8 cellular contexts compared by ENCODE assay signal in the genomic region with DNA sequence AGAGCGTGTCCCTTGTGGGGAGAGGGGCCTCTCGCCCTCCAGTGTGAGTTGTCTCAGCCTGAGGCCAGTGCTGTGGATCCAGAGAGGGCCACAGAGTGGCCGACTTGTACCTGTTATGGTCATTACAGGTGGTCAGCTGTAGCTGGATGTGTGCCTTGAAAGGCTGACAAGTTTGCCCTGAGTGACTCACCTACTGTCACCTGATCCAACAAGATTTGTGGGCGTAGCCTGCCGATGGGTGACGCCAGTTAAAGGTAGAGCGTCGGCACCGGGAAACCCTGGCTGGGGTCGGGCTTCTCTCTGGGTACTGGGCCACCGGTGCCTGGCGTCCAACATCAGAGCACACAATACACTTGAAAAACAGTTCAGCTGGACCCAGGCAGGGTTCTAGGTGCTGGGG. TPM values are rescaled to one million over a fixed set of nuclear protein-coding genes. Genes with fewer than 3 reads are reported as not detected.
DNase-seq lines count a peak whose midpoint lies in the region; ATAC-seq and TF ChIP-seq lines count a peak whose summit lies in the region.

No MANE protein-coding gene starts in this region.

- no peak overlapping the region for H4K8ac ChIP-seq in trophoblast cell (ENCODE audit: low read depth, low read length)

- CTCF ChIA-PET in Calu3 (lab: Charles Lee) (interaction anchor here (0.9 to 1.7 kb wide), 3 partner anchors 11 to 21 kb away, joined by 3 to 4 read pairs (median 4); no protein-coding TSS in a partner anchor), MCF 10A (lab: Yijun Ruan, JAX) (interaction anchor here (1.2 to 1.4 kb wide), 4 partner anchors 12 to 169 kb away, joined by 3 to 4 read pairs (median 4); a partner anchor contains a TSS)

- no peak overlapping the region for H3K23ac ChIP-seq in trophoblast cell (ENCODE audit: low read length)

- no peaks in the 10 kb centered on the region for H3K27me3 ChIP-seq in trophoblast cell (ENCODE audit: insufficient read depth, low read length)

- H2AFZ ChIP-seq in trophoblast cell (ENCODE audit: insufficient read depth, low read length, poor library complexity): no peak overlapping the region

- peaks cover 49% of the 10 kb centered on the region for H3K4me1 Mint-ChIP-seq in Calu3 (ENCODE audit: low read depth, unreplicated experiment)
- H3K4me1 Mint-ChIP-seq in MCF 10A (ENCODE audit: insufficient read depth, unreplicated experiment): peaks cover 40% of the 10 kb centered on the region
- peaks cover 33% of the 10 kb centered on the region for H3K4me1 Mint-ChIP-seq in nephron progenitor cell
- peaks cover 2% of the 10 kb centered on the region for H3K4me1 Mint-ChIP-seq in glutamatergic neuron (ENCODE audit: low read depth, unreplicated experiment)

- peak overlapping the region; percentile 31 for H3K9ac ChIP-seq in trophoblast cell (ENCODE audit: low read length)

- peaks cover 27 to 28% of the 10 kb centered on the region in 2 experiments for H3K4me1 ChIP-seq in trophoblast cell (ENCODE audit: control insufficient read depth in 1 of 2, insufficient read depth in 2 of 2, low read length in 2 of 2)

- H3K14ac ChIP-seq in trophoblast cell (ENCODE audit: low read length): no peak overlapping the region

- no TSS peak for BruUV-seq in Calu3 (replicated peaks; lab: Mats Ljungman, UMichigan)
- BruUV-seq in MCF 10A (replicated peaks; lab: Mats Ljungman, UMichigan): no TSS peak

- H2AK5ac ChIP-seq in trophoblast cell (ENCODE audit: low read length): no peak overlapping the region

- POLR2A ChIA-PET in MCF 10A (lab: Yijun Ruan, JAX): interaction anchor here (1.0 to 2.8 kb wide), 4 partner anchors 9 to 21 kb away, joined by 3 to 14 read pairs (median 5); a partner anchor contains a TSS

- no peak overlapping the region for H2BK12ac ChIP-seq in trophoblast cell (ENCODE audit: low read length)

- H2BK120ac ChIP-seq in trophoblast cell (ENCODE audit: insufficient read depth, low read length, poor library complexity): no peak overlapping the region

- H3K9me3 Mint-ChIP-seq in Calu3 (ENCODE audit: low read depth, unreplicated experiment) (no peaks in the 10 kb centered on the region), MCF 10A (ENCODE audit: unreplicated experiment) (no peaks in the 10 kb centered on the region), nephron progenitor cell (no peaks in the 10 kb centered on the region), glutamatergic neuron (ENCODE audit: unreplicated experiment) (no peaks in the 10 kb centered on the region)

- ATAC-seq in HG02852 (IDR thresholded peaks at IDR 0.05; ENCODE audit: unreplicated experiment): no peak

- H3K4me3 Mint-ChIP-seq in Calu3 (ENCODE audit: low read depth, unreplicated experiment) (peak overlapping the region; percentile 76), MCF 10A (ENCODE audit: unreplicated experiment) (peak overlapping the region; percentile 58), nephron progenitor cell (no peak overlapping the region), glutamatergic neuron (ENCODE audit: unreplicated experiment) (no peak overlapping the region)

- H3K27ac Mint-ChIP-seq in Calu3 (ENCODE audit: unreplicated experiment) (peak overlapping the region; percentile 93), MCF 10A (ENCODE audit: low read depth, unreplicated experiment) (peak overlapping the region; percentile 96), nephron progenitor cell (no peak overlapping the region), glutamatergic neuron (ENCODE audit: unreplicated experiment) (no peak overlapping the region)

- no peaks in the 10 kb centered on the region for H3K27me3 Mint-ChIP-seq in Calu3 (ENCODE audit: unreplicated experiment)
- no peaks in the 10 kb centered on the region for H3K27me3 Mint-ChIP-seq in MCF 10A (ENCODE audit: insufficient read depth, unreplicated experiment)
- H3K27me3 Mint-ChIP-seq in nephron progenitor cell (ENCODE audit: low read depth, poor library complexity): peaks cover 12% of the 10 kb centered on the region
- H3K27me3 Mint-ChIP-seq in glutamatergic neuron (ENCODE audit: unreplicated experiment): peaks cover 9% of the 10 kb centered on the region

- DNase-seq in Calu3: peak; percentile 84
- DNase-seq in T-helper 22 cell (ENCODE audit: low read depth): peak; percentile 84
- peak; percentile 89 for DNase-seq in MCF 10A (ENCODE audit: unreplicated experiment)
- peak; percentile 70 to 74 for DNase-seq in trophoblast cell
- DNase-seq in nephron progenitor cell: no peak
- DNase-seq in MV-4-11 (lab: John Stamatoyannopoulos, UW): no peak
- no peak for DNase-seq in glutamatergic neuron

- no peak overlapping the region for H3K4ac ChIP-seq in trophoblast cell (ENCODE audit: low read depth, low read length)

- peaks cover 56% of the 10 kb centered on the region for H3K36me3 Mint-ChIP-seq in Calu3 (ENCODE audit: insufficient read depth, unreplicated experiment)
- H3K36me3 Mint-ChIP-seq in MCF 10A (ENCODE audit: insufficient read depth, unreplicated experiment): peaks cover 46% of the 10 kb centered on the region
- peaks cover 37% of the 10 kb centered on the region for H3K36me3 Mint-ChIP-seq in nephron progenitor cell (ENCODE audit: low read depth)
- H3K36me3 Mint-ChIP-seq in glutamatergic neuron (ENCODE audit: unreplicated experiment): no peaks in the 10 kb centered on the region

- H3K79me1 ChIP-seq in trophoblast cell (ENCODE audit: low read length): peaks cover 10% of the 10 kb centered on the region

- no peaks in the 10 kb centered on the region for H3K79me2 ChIP-seq in trophoblast cell (ENCODE audit: control insufficient read depth, insufficient read depth, low read length, poor library complexity)

- no peak overlapping the region for H4K12ac ChIP-seq in trophoblast cell (ENCODE audit: low read depth, low read length)

- no peak overlapping the region for H3K18ac ChIP-seq in trophoblast cell (ENCODE audit: low read length)

- peaks cover 19 to 20% of the 10 kb centered on the region in 2 experiments for H3K36me3 ChIP-seq in trophoblast cell (ENCODE audit: control insufficient read depth in 1 of 2, insufficient read depth in 2 of 2, low read length in 2 of 2)

- peak overlapping the region; percentile 6 for H2BK5ac ChIP-seq in trophoblast cell (ENCODE audit: low read depth, low read length, poor library complexity)

- WGBS in trophoblast cell (ENCODE audit: extremely low coverage, insufficient coverage, insufficient read length): no CpG with 5 or more reads among the region's 12 CpGs

- H3K27ac ChIP-seq in trophoblast cell (ENCODE audit: low read depth, low read length): no peak overlapping the region

- H3K9me3 ChIP-seq in trophoblast cell (ENCODE audit: insufficient read depth, low read depth, low read length): no peaks in the 10 kb centered on the region

- TF ChIP-seq CTCF in Calu3 (IDR thresholded peaks at IDR 0.05; ENCODE audit: unreplicated experiment): no peak
- TF ChIP-seq CTCF in MCF 10A (IDR thresholded peaks at IDR 0.05; ENCODE audit: unreplicated experiment): no peak
- TF ChIP-seq CTCF in nephron progenitor cell (IDR thresholded peaks at IDR 0.05): no peak
- no peak for TF ChIP-seq CTCF in glutamatergic neuron (IDR thresholded peaks at IDR 0.05; ENCODE audit: partially characterized antibody, unreplicated experiment)

- no peak overlapping the region for H3K4me3 ChIP-seq in trophoblast cell (ENCODE audit: low read depth, low read length)

- no peak overlapping the region for H4K91ac ChIP-seq in trophoblast cell (ENCODE audit: low read depth, low read length)

- intact Hi-C loops in Calu3 (cut with micrococcal nuclease; ENCODE audit: unreplicated experiment) (no loop called here), MCF 10A (cut with micrococcal nuclease) (no loop called here)

- H3K4me2 ChIP-seq in trophoblast cell (ENCODE audit: low read length): no peak overlapping the region

RNA-seq across cellular contexts. Expression of a gene that starts 2.8 kb away (rescaled TPM):
- 75.6 and 155 TPM in 2 replicates for total RNA-seq in Calu3 (2022)
- total RNA-seq in MCF 10A (2022): 9.7 and 20.0 TPM in 2 replicates
- polyA plus RNA-seq in trophoblast cell (2013): 5.7 and 6.2 TPM in 2 replicates
- total RNA-seq in glutamatergic neuron (ENCODE audit: unreplicated experiment): 1.1 TPM

RNA-seq across cellular contexts. Expression of a gene that starts 14.9 kb away (rescaled TPM):
- 34.9 and 43.4 TPM in 2 replicates for total RNA-seq in Calu3 (2022)
- 48.7 and 67.6 TPM in 2 replicates for total RNA-seq in MCF 10A (2022)
- 53.2 and 56.0 TPM in 2 replicates for polyA plus RNA-seq in trophoblast cell (2013)
- total RNA-seq in glutamatergic neuron (ENCODE audit: unreplicated experiment): 15.4 TPM

Comparison
In these comparisons a context has a peak if more than half of its experiments do, and no peak if none do; other contexts are left out.
1. DNase-seq: peak in Calu3 (single experiment), T-helper 22 cell (single experiment), MCF 10A (single experiment) and trophoblast cell (2 of 2); none in nephron progenitor cell (single experiment), MV-4-11 (single experiment) and glutamatergic neuron (single experiment).
2. H3K27ac Mint-ChIP-seq: peak in Calu3 (single experiment) and MCF 10A (single experiment); none in nephron progenitor cell (single experiment) and glutamatergic neuron (single experiment).
3. H3K4me3 Mint-ChIP-seq: peak in Calu3 (single experiment) and MCF 10A (single experiment); none in nephron progenitor cell (single experiment) and glutamatergic neuron (single experiment).